4 cellular contexts compared by ENCODE assay signal in the genomic region with DNA sequence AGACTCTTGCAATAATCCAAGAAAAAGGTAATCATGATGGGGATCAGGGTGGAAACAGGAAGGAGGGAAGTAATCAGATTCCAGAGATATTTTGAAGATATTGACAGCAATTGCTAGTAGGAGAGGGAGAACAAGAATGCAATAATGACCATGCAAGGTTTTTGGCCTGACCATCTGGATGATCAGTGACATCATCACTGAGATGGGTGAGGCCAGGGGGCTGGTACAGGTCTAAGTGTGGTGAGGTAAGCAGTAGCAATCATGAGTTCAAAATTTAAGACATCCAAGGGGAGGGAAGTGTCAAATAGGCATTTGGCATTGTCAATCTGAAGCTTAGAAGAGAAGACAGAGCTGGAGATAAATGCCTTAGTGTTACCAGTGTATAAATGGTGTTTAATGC.
"Had no signal": no experiment of that assay in that cellular context is flagged by ENCODE, and none has a peak within 500 bp of the region (broad histone marks: within the 10 kb centered on the region; RNA-seq: fewer than 3 reads in every experiment).

No MANE protein-coding gene starts in this region.

- H3K4me3 ChIP-seq: GM23338 had no signal

- H3K4me2 ChIP-seq: GM23338 had no signal

- H2AFZ ChIP-seq: GM23338 had no signal

- ATAC-seq: GM23338 had no signal

- DNase-seq: H9, HCEC 1CT, HFFc6 had no signal
